9 cellular contexts compared by ENCODE assay signal in genomic region chr7:46764100-46764941, GRCh38.
DNase-seq lines count a peak whose midpoint lies in the region; ATAC-seq and TF ChIP-seq lines count a peak whose summit lies in the region.
"Had no signal": no experiment of that assay in that cellular context is flagged by ENCODE, and none has a peak within 500 bp of the region (broad histone marks: within the 10 kb centered on the region; RNA-seq: fewer than 3 reads in every experiment).

No MANE protein-coding gene starts in this region.

- no peaks in the 10 kb centered on the region for H3K36me3 ChIP-seq in left lung

- no peak overlapping the region for H3K27ac Mint-ChIP-seq in activated CD8-positive, alpha-beta T cell treated with anti-CD3 and anti-CD28 coated beads, Interleukin-2, amount 10 ng/mL, durations not matched to agents 7 days and 5 days

- no peaks in the 10 kb centered on the region for H3K9me3 Mint-ChIP-seq in activated CD8-positive, alpha-beta T cell treated with anti-CD3 and anti-CD28 coated beads, Interleukin-2, amount 10 ng/mL, durations not matched to agents 7 days and 5 days (ENCODE audit: insufficient read depth)

- H3K9me3 ChIP-seq in left lung: peaks cover 0 to 20% of the 10 kb centered on the region in 2 donors

- POLR2A ChIA-PET in activated CD8-positive, alpha-beta T cell treated with anti-CD3 and anti-CD28 coated beads, Interleukin-2, amount 10 ng/mL, durations not matched to agents 7 days and 5 days (lab: Charles Lee): no interaction called here

- intact Hi-C loops in left lung (cut with DNase I): no loop called here

- H3K4me3 ChIP-seq in AG09309 (ENCODE audit: control insufficient read depth, low read depth, low read length) (no peak overlapping the region), left lung (no peak overlapping the region)

- no peak overlapping the region for H3K27ac ChIP-seq in left lung

- CTCF ChIA-PET in activated CD8-positive, alpha-beta T cell treated with anti-CD3 and anti-CD28 coated beads, Interleukin-2, amount 10 ng/mL, durations not matched to agents 7 days and 5 days (lab: Charles Lee): no interaction called here

- no peak overlapping the region for H3K4me3 Mint-ChIP-seq in activated CD8-positive, alpha-beta T cell treated with anti-CD3 and anti-CD28 coated beads, Interleukin-2, amount 10 ng/mL, durations not matched to agents 7 days and 5 days

- no peaks in the 10 kb centered on the region for H3K27me3 Mint-ChIP-seq in activated CD8-positive, alpha-beta T cell treated with anti-CD3 and anti-CD28 coated beads, Interleukin-2, amount 10 ng/mL, durations not matched to agents 7 days and 5 days (ENCODE audit: low read depth)

- no peaks in the 10 kb centered on the region for H3K36me3 Mint-ChIP-seq in activated CD8-positive, alpha-beta T cell treated with anti-CD3 and anti-CD28 coated beads, Interleukin-2, amount 10 ng/mL, durations not matched to agents 7 days and 5 days (ENCODE audit: low read depth)

- TF ChIP-seq CTCF in AG09309 (IDR thresholded peaks at IDR 0.05; ENCODE audit: control insufficient read depth, insufficient read depth, low read depth, low read length, missing control alignments) (no peak), left lung (IDR thresholded peaks at IDR 0.05) (no peak)

- DNase-seq in AG09309 (ENCODE audit: low read depth): peak; percentile 92
- DNase-seq in astrocyte of the hippocampus (ENCODE audit: low read depth, low spot score): peak; percentile 97
- DNase-seq in left lung: no peak
- DNase-seq in DMS 273 treated with DMSO at 0.1 percent for 48 hours (lab: John Stamatoyannopoulos, UW): no peak
- no peak for DNase-seq in activated CD8-positive, alpha-beta T cell treated with anti-CD3 and anti-CD28 coated beads, Interleukin-2, amount 10 ng/mL, durations not matched to agents 7 days and 5 days
- DNase-seq: stimulated activated CD4-positive, alpha-beta T cell treated with anti-CD3 and anti-CD28 coated beads, Interleukin-4, amount 100 ng/mL, for 4 hours had no signal

- ATAC-seq in HG03060 (IDR thresholded peaks at IDR 0.05; ENCODE audit: low read depth, unreplicated experiment) (peak; percentile 50), left lung (peak; percentile 90), GM19324 (IDR thresholded peaks at IDR 0.05; ENCODE audit: low FRiP score, unreplicated experiment) (no peak), GM19035 (IDR thresholded peaks at IDR 0.05; ENCODE audit: unreplicated experiment) (no peak)
- ATAC-seq in activated CD8-positive, alpha-beta T cell treated with anti-CD3 and anti-CD28 coated beads, Interleukin-2, amount 10 ng/mL, durations not matched to agents 7 days and 5 days: no peak

- no peaks in the 10 kb centered on the region for H3K4me1 Mint-ChIP-seq in activated CD8-positive, alpha-beta T cell treated with anti-CD3 and anti-CD28 coated beads, Interleukin-2, amount 10 ng/mL, durations not matched to agents 7 days and 5 days (ENCODE audit: low read depth)

- no peaks in the 10 kb centered on the region for H3K4me1 ChIP-seq in left lung

- H3K27me3 ChIP-seq in left lung: no peaks in the 10 kb centered on the region

Comparison
In these comparisons a context has a peak if more than half of its experiments do, and no peak if none do; other contexts are left out.
1. DNase-seq: peak in AG09309 (single experiment) and astrocyte of the hippocampus (single experiment); none in left lung (0 of 2), DMS 273 treated with DMSO at 0.1 percent for 48 hours (single experiment) and activated CD8-positive, alpha-beta T cell treated with anti-CD3 and anti-CD28 coated beads, Interleukin-2, amount 10 ng/mL, durations not matched to agents 7 days and 5 days (single experiment).
2. ATAC-seq: peak in HG03060 (single experiment) and left lung (single experiment); none in GM19324 (single experiment), GM19035 (single experiment) and activated CD8-positive, alpha-beta T cell treated with anti-CD3 and anti-CD28 coated beads, Interleukin-2, amount 10 ng/mL, durations not matched to agents 7 days and 5 days (single experiment).